9 cellular contexts compared by ENCODE assay signal in genomic region chr12:56333197-56333678, GRCh38. TPM values are rescaled to one million over a fixed set of nuclear protein-coding genes. Genes with fewer than 3 reads are reported as not detected.
DNase-seq lines count a peak whose midpoint lies in the region; ATAC-seq and TF ChIP-seq lines count a peak whose summit lies in the region.
"Had no signal": no experiment of that assay in that cellular context is flagged by ENCODE, and none has a peak within 500 bp of the region (broad histone marks: within the 10 kb centered on the region; RNA-seq: fewer than 3 reads in every experiment).

No MANE protein-coding gene starts in this region.

- H3K27me3 ChIP-seq in SJCRH30 (no peaks in the 10 kb centered on the region), fibroblast of lung (ENCODE audit: control insufficient read depth, insufficient read depth, low read length) (no peaks in the 10 kb centered on the region), prostate gland (replicated peaks; ENCODE audit: insufficient read depth) (no peaks in the 10 kb centered on the region)

- no peak for TF ChIP-seq CTCF in GM13977 (IDR thresholded peaks at IDR 0.05; ENCODE audit: extremely low read depth, insufficient read depth, missing control alignments)
- no peak for TF ChIP-seq CTCF in fibroblast of lung (conservative IDR thresholded peaks at IDR 0.05 in 1 of 2, IDR thresholded peaks at IDR 0.05 in 1 of 2; ENCODE audit: low read depth in 1 of 2, low read length in 2 of 2)
- no peak for TF ChIP-seq CTCF in prostate gland (IDR thresholded peaks at IDR 0.05)

- no peaks in the 10 kb centered on the region for H4K20me1 ChIP-seq in fibroblast of lung (ENCODE audit: control insufficient read depth, extremely low read depth, insufficient read depth, low read length)

- ATAC-seq in HG02970 (IDR thresholded peaks at IDR 0.05; ENCODE audit: low FRiP score, unreplicated experiment) (no peak), HG03520 (IDR thresholded peaks at IDR 0.05; ENCODE audit: unreplicated experiment) (no peak), HG03457 (IDR thresholded peaks at IDR 0.05; ENCODE audit: unreplicated experiment) (no peak), HG03139 (IDR thresholded peaks at IDR 0.05; ENCODE audit: unreplicated experiment) (no peak)

- peak overlapping the region; percentile 88 for H3K27ac ChIP-seq in SJCRH30
- peak overlapping the region; percentile 86 for H3K27ac ChIP-seq in fibroblast of lung (ENCODE audit: insufficient read depth, low read length)
- peak overlapping the region; percentile 88 to 89 for H3K27ac ChIP-seq in prostate gland

- in situ Hi-C loops in GM13977 (cut with MboI; ENCODE audit: low pct_unique_long_range_greater_than_20kb, low sequenced_read_pairs, unreplicated experiment), result no loop called here

- H2AFZ ChIP-seq in fibroblast of lung (ENCODE audit: low read length), result peak overlapping the region; percentile 30

- peak overlapping the region; percentile 64 for H3K4me3 ChIP-seq in SJCRH30
- peak overlapping the region; percentile 45 to 82 (median 66) for H3K4me3 ChIP-seq in fibroblast of lung (replicated peaks in 1 of 4; ENCODE audit: control extremely low read depth in 1 of 4, insufficient read depth in 1 of 4, low read depth in 3 of 4, low read length in 4 of 4)
- H3K4me3 ChIP-seq in prostate gland, result peak overlapping the region; percentile 46 to 53

- TF ChIP-seq POLR2A in prostate gland (IDR thresholded peaks at IDR 0.05), result no peak

- WGBS in prostate gland, result 14% methylated on average over 8 of the region's 8 CpGs

- no peaks in the 10 kb centered on the region for H3K36me3 ChIP-seq in SJCRH30
- no peaks in the 10 kb centered on the region for H3K36me3 ChIP-seq in fibroblast of lung (ENCODE audit: control insufficient read depth, insufficient read depth, low read length)
- H3K36me3 ChIP-seq in prostate gland, result no peaks in the 10 kb centered on the region

- H3K9me3 ChIP-seq in SJCRH30 (replicated peaks) (no peaks in the 10 kb centered on the region), fibroblast of lung (ENCODE audit: control insufficient read depth, insufficient read depth, low read depth, low read length) (no peaks in the 10 kb centered on the region), prostate gland (no peaks in the 10 kb centered on the region)

- peak overlapping the region; percentile 98 for H3K4me2 ChIP-seq in fibroblast of lung (ENCODE audit: extremely low read depth, insufficient read depth, low read length)

- no peaks in the 10 kb centered on the region for H3K79me2 ChIP-seq in fibroblast of lung (ENCODE audit: control insufficient read depth, insufficient read depth, low read length)

- H3K4me1 ChIP-seq in SJCRH30 (peaks cover 8% of the 10 kb centered on the region; the same call in 1 of the 2 replicates), fibroblast of lung (ENCODE audit: control insufficient read depth, extremely low read depth, insufficient read depth, low read length) (peaks cover 10% of the 10 kb centered on the region), prostate gland (replicated peaks) (no peaks in the 10 kb centered on the region)

- peak; percentile 17 for DNase-seq in GM13977 (ENCODE audit: low spot score)
- peak in 1 of 2 experiments; percentile 20 for DNase-seq in SJCRH30
- DNase-seq in fibroblast of lung (ENCODE audit: low read depth in 2 of 2), result peak in 1 of 2 donors; percentile 70
- DNase-seq in prostate gland (ENCODE audit: low spot score), result peak; percentile 6

- H3K9ac ChIP-seq in fibroblast of lung (ENCODE audit: insufficient read depth, low read length), result peak overlapping the region; percentile 54

- intact Hi-C loops in prostate gland (cut with DNase I), result no loop called here

RNA-seq across cellular contexts. Expression of gene PAN2, which starts 0.6 kb away (rescaled TPM):
- 25.5 and 27.9 TPM in 2 replicates for total RNA-seq in SJCRH30 (2014; rRNA removed; shearing (Covaris generic))
- total RNA-seq in fibroblast of lung (18.5 and 25.9 TPM in 2 replicates), prostate gland (10 to 100 TPM; 31.8 to 60.8 TPM)
- polyA plus RNA-seq in fibroblast of lung, result 11.4 and 17.3 TPM in 2 replicates
- 8.5 and 10.4 TPM in 2 replicates for polyA plus RNA-seq in fibroblast of lung (2012)
- polyA minus RNA-seq in fibroblast of lung (ENCODE audit: low replicate concordance), result 23.6 and 62.2 TPM in 2 replicates

RNA-seq across cellular contexts. Expression of gene IL23A, which starts 5.4 kb away (rescaled TPM):
- 0.41 TPM in 1 of 2 replicates, not detected in the other for total RNA-seq in SJCRH30 (2014; rRNA removed; shearing (Covaris generic))
- total RNA-seq in fibroblast of lung (0.17 TPM in 1 of 2 replicates, not detected in the other), prostate gland (not detected)
- 0.12 TPM in 1 of 2 replicates, not detected in the other for polyA plus RNA-seq in fibroblast of lung
- polyA plus RNA-seq in fibroblast of lung (2012), result 0.15 TPM in 1 of 2 replicates, not detected in the other
- polyA minus RNA-seq in fibroblast of lung (ENCODE audit: low replicate concordance), result 2.4 TPM in 1 of 2 replicates, not detected in the other

RNA-seq across cellular contexts. Expression of gene CNPY2, which starts 17.4 kb away (rescaled TPM):
- 75.2 and 80.9 TPM in 2 replicates for total RNA-seq in SJCRH30 (2014; rRNA removed; shearing (Covaris generic))
- total RNA-seq in fibroblast of lung, result 47.3 and 48.2 TPM in 2 replicates
- polyA plus RNA-seq in fibroblast of lung, result 124 and 142 TPM in 2 replicates
- polyA plus RNA-seq in fibroblast of lung (2012), result 101 and 120 TPM in 2 replicates
- 48.6 and 85.9 TPM in 2 replicates for polyA minus RNA-seq in fibroblast of lung (ENCODE audit: low replicate concordance)
- total RNA-seq in prostate gland, result 100 to 1,000 TPM in 1 of 2 donors, 10 to 100 TPM in 1; 97.7 to 101 TPM

RNA-seq across cellular contexts. Expression of gene STAT2, which starts 26.7 kb away (rescaled TPM):
- total RNA-seq in SJCRH30 (2014; rRNA removed; shearing (Covaris generic)), result 38.8 and 44.0 TPM in 2 replicates
- total RNA-seq in fibroblast of lung (284 and 368 TPM in 2 replicates), prostate gland (100 to 1,000 TPM in 1 of 2 donors, 10 to 100 TPM in 1; 99.8 to 128 TPM)
- polyA plus RNA-seq in fibroblast of lung, result 112 and 148 TPM in 2 replicates
- polyA plus RNA-seq in fibroblast of lung (2012), result 76.4 and 111 TPM in 2 replicates
- polyA minus RNA-seq in fibroblast of lung (ENCODE audit: low replicate concordance), result 219 and 244 TPM in 2 replicates

RNA-seq across cellular contexts. Expression of gene APOF, which starts 29.4 kb away (rescaled TPM):
- total RNA-seq in SJCRH30 (2014; rRNA removed; shearing (Covaris generic)), result not detected in 2 replicates
- total RNA-seq in fibroblast of lung, result not detected in 2 replicates
- not detected in 2 replicates for polyA plus RNA-seq in fibroblast of lung
- polyA plus RNA-seq in fibroblast of lung (2012), result not detected in 2 replicates
- not detected in 2 replicates for polyA minus RNA-seq in fibroblast of lung (ENCODE audit: low replicate concordance)
- 1 to 10 TPM in 1 of 2 donors, under 1 TPM in 1; 0.62 to 1.1 TPM for total RNA-seq in prostate gland
- total RNA-seq: T-helper 1 cell treated with Interleukin-12 subunit alpha and Interleukin-12 subunit beta and Interleukin-4 antibody, amounts not matched to agents 30 ng/mL and 1 ng/mL, for 36 hours had no signal
